In genomic region chr14:88386395-88386794, GRCh38 we compare ENCODE assay signal across 8 cellular contexts. TPM values are rescaled to one million over a fixed set of nuclear protein-coding genes. Genes with fewer than 3 reads are reported as not detected.
DNase-seq lines count a peak whose midpoint lies in the region; ATAC-seq and TF ChIP-seq lines count a peak whose summit lies in the region.

No MANE protein-coding gene starts in this region.

- 0 out of 2 replicates have a peak, but pooled peaks cover 4% of the 10 kb centered on the region for H3K4me1 ChIP-seq in H9 (ENCODE audit: insufficient read depth, low read length)

- H3K18ac ChIP-seq in H9 (ENCODE audit: insufficient read length, low read depth, low read length) = no peak overlapping the region

- H4K5ac ChIP-seq in H9 (ENCODE audit: insufficient read length, low read depth, low read length) = no peak overlapping the region

- H2AFZ ChIP-seq in H9 (ENCODE audit: low read length) = no peak overlapping the region

- H3K9me3 ChIP-seq in H9 (ENCODE audit: control insufficient read depth, low read depth, low read length) = no peaks in the 10 kb centered on the region
- no peaks in the 10 kb centered on the region for H3K9me3 ChIP-seq in T-helper 17 cell (ENCODE audit: control insufficient read depth, low read length, poor library complexity, severe bottlenecking)

- H3K36me3 Mint-ChIP-seq in H9 (ENCODE audit: insufficient read depth in 1 of 3, low read depth in 3 of 3) (no peaks in the 10 kb centered on the region), T-helper 17 cell (ENCODE audit: low read depth) (no peaks in the 10 kb centered on the region)

- H2BK20ac ChIP-seq in H9 (ENCODE audit: low read depth, low read length, poor library complexity, severe bottlenecking) = no peak overlapping the region

- H3K4me3 Mint-ChIP-seq in H9 (peak overlapping the region; percentile 90 to 95), T-helper 17 cell (peak overlapping the region; percentile 94)

- H3K27ac ChIP-seq in H9 (ENCODE audit: insufficient read length, low read depth, low read length) (no peak overlapping the region), skin epidermis (peak overlapping the region in 5 of 21 experiments; percentile 73 to 91 (median 83))

- H3K4me3 ChIP-seq in foreskin fibroblast (ENCODE audit: low read depth in 1 of 2, low read length in 2 of 2) (peak overlapping the region; percentile 89 to 97), skin epidermis (peak overlapping the region in 4 of 7 experiments; percentile 72 to 86 (median 76))

- TF ChIP-seq CTCF in H9 (conservative IDR thresholded peaks at IDR 0.05) = no peak
- TF ChIP-seq CTCF in foreskin fibroblast (IDR thresholded peaks at IDR 0.05; ENCODE audit: low read depth, low read length) = no peak

- H3K27ac Mint-ChIP-seq in H9 (no peak overlapping the region), T-helper 17 cell (peak overlapping the region; percentile 92)

- DNase-seq in H9 = no peak
- DNase-seq in T-helper 17 cell = no peak
- DNase-seq in foreskin fibroblast = no peak
- no peak for DNase-seq in GM03348 (ENCODE audit: low spot score)
- DNase-seq in activated CD8-positive, alpha-beta memory T cell treated with anti-CD3 and anti-CD28 coated beads, Interleukin-2, amount 50 U/mL, for 48 hours = no peak
- no peak for DNase-seq in cortex of kidney (lab: John Stamatoyannopoulos, UW)
- DNase-seq in LoVo (ENCODE audit: low spot score) = no peak

- ATAC-seq in T-helper 17 cell = no peak

- no peak overlapping the region for H3K56ac ChIP-seq in H9 (ENCODE audit: insufficient read length, low read depth, low read length)

- no peak overlapping the region for H2BK12ac ChIP-seq in H9 (ENCODE audit: insufficient read length, low read depth, low read length)

- H2AK5ac ChIP-seq in H9 (ENCODE audit: insufficient read length, low read length) = no peak overlapping the region

- H4K91ac ChIP-seq in H9 (ENCODE audit: insufficient read length, low read depth, low read length) = no peak overlapping the region

- H3K79me2 ChIP-seq in H9 (ENCODE audit: insufficient read depth, low read length) = no peaks in the 10 kb centered on the region

- H3K4ac ChIP-seq in H9 (ENCODE audit: low read depth, low read length) = no peak overlapping the region

- H2BK5ac ChIP-seq in H9 (ENCODE audit: insufficient read length, low read length) = no peak overlapping the region

- H3K79me1 ChIP-seq in H9 (ENCODE audit: insufficient read depth, low read depth, low read length, poor library complexity, severe bottlenecking) = no peaks in the 10 kb centered on the region

- peaks cover 6% of the 10 kb centered on the region for H3K27me3 Mint-ChIP-seq in H9 (ENCODE audit: low read depth)
- no peaks in the 10 kb centered on the region for H3K27me3 Mint-ChIP-seq in T-helper 17 cell

- WGBS in H9 (ENCODE audit: extremely low coverage, insufficient read length, low lambda C conversion rate) = no CpG with 5 or more reads among the region's 6 CpGs

- no peak overlapping the region for H3T11ph ChIP-seq in H9 (ENCODE audit: low read length)

- no peaks in the 10 kb centered on the region for H3K27me3 ChIP-seq in H9 (ENCODE audit: insufficient read depth, low read length)

- no peak overlapping the region for H3K23ac ChIP-seq in H9 (ENCODE audit: insufficient read length, low read depth, low read length)

- no peak overlapping the region for H3K14ac ChIP-seq in H9 (ENCODE audit: insufficient read depth, low read length)

- no peak overlapping the region for H3K9ac ChIP-seq in H9 (ENCODE audit: extremely low read depth, insufficient read length, low read length)

- H3K23me2 ChIP-seq in H9 (ENCODE audit: insufficient read length, low read depth, low read length, poor library complexity, severe bottlenecking) = peaks cover 3% of the 10 kb centered on the region

- peaks cover 14 to 15% of the 10 kb centered on the region in 2 experiments for H3K4me1 Mint-ChIP-seq in H9
- peaks cover 16% of the 10 kb centered on the region for H3K4me1 Mint-ChIP-seq in T-helper 17 cell

- H2BK120ac ChIP-seq in H9 (ENCODE audit: low read depth, low read length, poor library complexity, severe bottlenecking) = no peak overlapping the region

- no peaks in the 10 kb centered on the region for H3K9me3 Mint-ChIP-seq in H9

- no peaks in the 10 kb centered on the region for H4K20me1 ChIP-seq in H9 (ENCODE audit: control insufficient read depth, insufficient read depth, insufficient read length)

- H3K4me2 ChIP-seq in H9 (ENCODE audit: insufficient read depth, insufficient read length, low read length) = peak overlapping the region; percentile 77

- no peak overlapping the region for H4K8ac ChIP-seq in H9 (replicated peaks; ENCODE audit: insufficient read length, low read depth, low read length)

- no peak overlapping the region for H2BK15ac ChIP-seq in H9 (ENCODE audit: low read depth, low read length)

RNA-seq across cellular contexts. Expression of gene SPATA7, which starts 0.9 kb away (rescaled TPM):
- 5.3 and 6.0 TPM in 2 replicates for total RNA-seq in H9 (2021)
- 1 to 10 TPM; 5.5 to 5.7 TPM for total RNA-seq in T-helper 17 cell
